8 cellular contexts compared by ENCODE assay signal in genomic region chrX:1391707-1392375, GRCh38. TPM values are rescaled to one million over a fixed set of nuclear protein-coding genes. Genes with fewer than 3 reads are reported as not detected.
DNase-seq lines count a peak whose midpoint lies in the region; ATAC-seq, FAIRE-seq and TF ChIP-seq lines count a peak whose summit lies in the region.

SLC25A6 (minus strand) TSS chrX:1392113; CDS start chrX:1392009, 104 bp downstream.

- H3K36me3 ChIP-seq in ES-I3 (ENCODE audit: insufficient read depth, low read length) (peaks cover 37% of the 10 kb centered on the region), H7 (replicated peaks; ENCODE audit: control insufficient read depth, insufficient read depth, low read length) (peaks cover 47% of the 10 kb centered on the region), pancreas (peaks cover 5 to 35% (median 25%) of the 10 kb centered on the region in 3 donors), transverse colon (peaks cover 1 to 35% (median 16%) of the 10 kb centered on the region in 4 donors)

- in situ Hi-C loops in transverse colon (cut with MboI; ENCODE audit: low pct_ligation_motif_present in 1 of 4, low pct_unique_long_range_greater_than_20kb in 1 of 4, low sequenced_read_pairs in 3 of 4): loop anchor here in 1 of 4 donors (25.0 kb wide), 1 partner anchor 195 kb away; the partner anchor contains the start of gene AKAP17A

- H3K4me1 ChIP-seq in ES-I3 (ENCODE audit: insufficient read depth, low read length) (no peaks in the 10 kb centered on the region; the same call in 1 of the 2 replicates), pancreas (peaks cover 5 to 16% (median 11%) of the 10 kb centered on the region in 3 donors), transverse colon (peaks cover 10 to 43% (median 34%) of the 10 kb centered on the region in 4 donors)

- H3K4me3 ChIP-seq in H7 (ENCODE audit: insufficient read depth, low read depth, low read length) (peak within 1 kb of the TSS; percentile 100), pancreas (peak within 1 kb of the TSS; percentile 86 to 99 (median 91)), transverse colon (peak within 1 kb of the TSS; percentile 84 to 98 (median 96))

- ATAC-seq in pancreas: peak; percentile 92 to 96 (median 93)

- peak within 1 kb of the TSS; percentile 92 to 97 (median 94) for H3K27ac ChIP-seq in pancreas
- peak within 1 kb of the TSS; percentile 96 to 100 (median 98) for H3K27ac ChIP-seq in transverse colon

- TF ChIP-seq EP300 in transverse colon (IDR thresholded peaks at IDR 0.05; ENCODE audit: low read depth): no peak

- TF ChIP-seq CTCF in pancreas (IDR thresholded peaks at IDR 0.05) (no peak), transverse colon (IDR thresholded peaks at IDR 0.05) (peak in 2 of 5 experiments; percentile 47 to 62)

- no peak for FAIRE-seq in pancreas (lab: Jason Lieb, UNC)

- intact Hi-C loops in pancreas (cut with DNase I): loop anchor here in 1 of 3 donors (10.0 kb wide), 1 partner anchor 53 kb away; no protein-coding TSS in a partner anchor
- intact Hi-C loops in transverse colon (cut with DNase I; ENCODE audit: low total_unique reads): no loop called here

- H3K9ac ChIP-seq in ES-I3 (ENCODE audit: low read depth, low read length): peak within 1 kb of the TSS; percentile 99

- WGBS in pancreas, 2 donors: 0 to 1% methylated on average over 60 to 90 of the region's 90 CpGs
- 1% methylated on average over 59 of the region's 90 CpGs; no CpG with 5 or more reads in 1 of the 2 donors for WGBS in transverse colon (ENCODE audit: low coverage in 1 of 2), 2 donors

- peak; percentile 94 for TF ChIP-seq POLR2A in transverse colon (IDR thresholded peaks at IDR 0.05)

- H3K9me3 ChIP-seq in ES-I3 (ENCODE audit: control insufficient read depth, insufficient read depth, low read length) (no peaks in the 10 kb centered on the region), pancreas (no peaks in the 10 kb centered on the region), transverse colon (no peaks in the 10 kb centered on the region)

- DNase-seq in H7: peak; percentile 100
- DNase-seq in NAMALWA (ENCODE audit: low spot score): peak; percentile 91
- DNase-seq in activated T-helper 9 cell treated with anti-CD3 and anti-CD28 coated beads, Interleukin-2, amount 50 U/mL, for 16 hours (ENCODE audit: low read depth): peak; percentile 99
- peak; percentile 98 for DNase-seq in globus pallidus (ENCODE audit: low spot score)
- DNase-seq in pancreas: peak; percentile 98 to 100 (median 100)
- peak; percentile 99 for DNase-seq in transverse colon
- no peak for DNase-seq in DMS79 (lab: John Stamatoyannopoulos, UW)

- H3K27me3 ChIP-seq in H7 (ENCODE audit: control insufficient read depth, insufficient read depth, low read length) (no peaks in the 10 kb centered on the region), pancreas (no peaks in the 10 kb centered on the region), transverse colon (no peaks in the 10 kb centered on the region)

RNA-seq across cellular contexts. Expression of gene SLC25A6, which starts in this region (rescaled TPM):
- 496 and 508 TPM in 2 replicates for total RNA-seq in H7 (2014; rRNA removed; shearing (Covaris generic))
- 100 to 1,000 TPM; 188 to 398 (median 252) TPM for total RNA-seq in pancreas
- polyA plus RNA-seq in pancreas: 100 to 1,000 TPM; 208 to 229 TPM
- total RNA-seq in transverse colon: 100 to 1,000 TPM; 473 to 699 (median 574) TPM
